ENCODE assay signal across 36 cellular contexts in genomic region chr2:60771508-60771907, GRCh38. TPM values are rescaled to one million over a fixed set of nuclear protein-coding genes. Genes with fewer than 3 reads are reported as not detected.
DNase-seq lines count a peak whose midpoint lies in the region; ATAC-seq, FAIRE-seq and TF ChIP-seq lines count a peak whose summit lies in the region.
"Had no signal": no experiment of that assay in that cellular context is flagged by ENCODE, and none has a peak within 500 bp of the region (broad histone marks: within the 10 kb centered on the region; RNA-seq: fewer than 3 reads in every experiment).

No MANE protein-coding gene starts in this region.

- H3K27ac Mint-ChIP-seq in naive thymus-derived CD8-positive, alpha-beta T cell = peak overlapping the region in 1 of 10 donors; percentile 78
- H3K27ac Mint-ChIP-seq: B cell; CD14-positive monocyte; CD4-positive, alpha-beta T cell; CD8-positive, alpha-beta T cell had no signal

- no peaks in the 10 kb centered on the region for H4K20me1 ChIP-seq in HepG2 (ENCODE audit: insufficient read depth, low read length)
- H4K20me1 ChIP-seq in K562 (replicated peaks; ENCODE audit: control insufficient read depth, insufficient read depth, low read length) = no peaks in the 10 kb centered on the region

- TF ChIP-seq CTCF in HepG2 (CRISPR knock-in tag; IDR thresholded peaks at IDR 0.05) (no peak), right lobe of liver (IDR thresholded peaks at IDR 0.05) (no peak), A549 (IDR thresholded peaks at IDR 0.05) (no peak), K562 (IDR thresholded peaks at IDR 0.05 in 2 of 3, conservative IDR thresholded peaks at IDR 0.05 in 1 of 3; ENCODE audit: insufficient read depth in 2 of 3, low read depth in 1 of 3, low read length in 3 of 3) (no peak), omental fat pad (IDR thresholded peaks at IDR 0.05) (no peak)

- H2AFZ ChIP-seq in HepG2 (ENCODE audit: low read length) (no peak overlapping the region), K562 (ENCODE audit: low read depth, low read length) (no peak overlapping the region)

- H3K4me1 ChIP-seq in HepG2 (ENCODE audit: insufficient read depth, low read length) (no peaks in the 10 kb centered on the region), right lobe of liver (no peaks in the 10 kb centered on the region), A549 (no peaks in the 10 kb centered on the region), K562 (replicated peaks in 1 of 2; ENCODE audit: control insufficient read depth in 2 of 2, insufficient read depth in 2 of 2, low read length in 2 of 2) (no peaks in the 10 kb centered on the region)
- H3K4me1 ChIP-seq: BE2C; BLaER1 treated with 17β-estradiol and CSF1 and Interleukin-3, amounts not matched to agents 10 nM and 100 nM; Caco-2 had no signal

- intact Hi-C loops in HepG2 (cut with micrococcal nuclease; ENCODE audit: unreplicated experiment) = no loop called here
- intact Hi-C loops in right lobe of liver (cut with DNase I) = no loop called here
- intact Hi-C loops in K562 (cut with micrococcal nuclease) = no loop called here

- no peak for TF ChIP-seq EP300 in HepG2 (IDR thresholded peaks at IDR 0.05; ENCODE audit: low read depth in 2 of 2, low read length in 2 of 2)
- no peak for TF ChIP-seq EP300 in HepG2 (CRISPR knock-in tag; IDR thresholded peaks at IDR 0.05; ENCODE audit: borderline replicate concordance)
- TF ChIP-seq EP300 in A549 (IDR thresholded peaks at IDR 0.05) = no peak
- no peak for TF ChIP-seq EP300 in K562 (IDR thresholded peaks at IDR 0.05; ENCODE audit: low read length)

- H3K4me3 ChIP-seq in HepG2 (replicated peaks in 1 of 3; ENCODE audit: insufficient read depth in 1 of 3, low read depth in 2 of 3, low read length in 3 of 3) = no peak overlapping the region
- no peak overlapping the region for H3K4me3 ChIP-seq in right lobe of liver
- H3K4me3 ChIP-seq in A549 = no peak overlapping the region
- H3K4me3 ChIP-seq in K562 = no peak overlapping the region
- H3K4me3 ChIP-seq: BLaER1; BLaER1 treated with 17β-estradiol and CSF1 and Interleukin-3, amounts not matched to agents 10 nM and 100 nM had no signal

- H3K4me2 ChIP-seq in HepG2 (ENCODE audit: low read depth, low read length) (no peak overlapping the region), A549 (no peak overlapping the region), K562 (ENCODE audit: insufficient read depth, low read length) (no peak overlapping the region)
- H3K4me2 ChIP-seq: BLaER1; BLaER1 treated with 17β-estradiol and CSF1 and Interleukin-3, amounts not matched to agents 10 nM and 100 nM had no signal

- H3K27me3 ChIP-seq in HepG2 (ENCODE audit: control insufficient read depth in 1 of 2, insufficient read depth in 2 of 2, low read length in 2 of 2) = no peaks in the 10 kb centered on the region
- no peaks in the 10 kb centered on the region for H3K27me3 ChIP-seq in right lobe of liver
- H3K27me3 ChIP-seq in K562 (ENCODE audit: control insufficient read depth in 2 of 2, insufficient read depth in 2 of 2, low read length in 2 of 2) = no peaks in the 10 kb centered on the region
- H3K27me3 ChIP-seq: BE2C; BLaER1; BLaER1 treated with 17β-estradiol and CSF1 and Interleukin-3, amounts not matched to agents 10 nM and 100 nM had no signal

- in situ Hi-C loops in HepG2 (cut with HindIII; ENCODE audit: extremely low pct_ligation_motif_present, low pct_unique_long_range_greater_than_20kb) = no loop called here
- in situ Hi-C loops in K562 (cut with MboI) = no loop called here

- H3K9ac ChIP-seq in HepG2 (ENCODE audit: insufficient read depth, low read depth, low read length) (no peak overlapping the region), K562 (ENCODE audit: insufficient read depth in 1 of 2, low read depth in 2 of 2, low read length in 2 of 2) (no peak overlapping the region)
- H3K9ac ChIP-seq: BLaER1; BLaER1 treated with 17β-estradiol and CSF1 and Interleukin-3, amounts not matched to agents 10 nM and 100 nM had no signal

- H3K9me3 Mint-ChIP-seq in naive thymus-derived CD8-positive, alpha-beta T cell = no peaks in the 10 kb centered on the region
- H3K9me3 Mint-ChIP-seq: CD14-positive monocyte; CD4-positive, alpha-beta memory T cell; CD4-positive, alpha-beta T cell; CD8-positive, alpha-beta memory T cell; CD8-positive, alpha-beta T cell had no signal

- H3K4me3 Mint-ChIP-seq in naive thymus-derived CD8-positive, alpha-beta T cell = no peak overlapping the region
- H3K4me3 Mint-ChIP-seq: B cell; CD14-positive monocyte; CD4-positive, alpha-beta memory T cell; CD4-positive, alpha-beta T cell; CD4-positive, CD25-positive, alpha-beta regulatory T cell; CD8-positive, alpha-beta memory T cell; CD8-positive, alpha-beta T cell had no signal

- H3K36me3 ChIP-seq in HepG2 (replicated peaks in 1 of 2; ENCODE audit: control insufficient read depth in 1 of 2, insufficient read depth in 2 of 2, low read length in 2 of 2) (peaks cover 16 to 86% of the 10 kb centered on the region in 2 experiments), right lobe of liver (peaks cover 0 to 62% (median 0%) of the 10 kb centered on the region in 4 donors), K562 (ENCODE audit: control insufficient read depth, insufficient read depth, low read length) (peaks cover 91% of the 10 kb centered on the region)
- H3K36me3 ChIP-seq: BE2C had no signal

- CTCF ChIA-PET in HepG2 (lab: Yijun Ruan, JAX; ENCODE audit: low intra/inter-chr PET ratio, low total read pairs) = no interaction called here
- CTCF ChIA-PET in A549 (lab: Yijun Ruan, JAX) = interaction anchor here (0.7 to 1.1 kb wide), 3 partner anchors 64 to 1084 kb away, joined by 3 to 4 read pairs (median 3); no protein-coding TSS in a partner anchor
- CTCF ChIA-PET in K562 (lab: Yijun Ruan, JAX; ENCODE audit: low intra/inter-chr PET ratio) = no interaction called here

- peaks cover 8 to 22% (median 12%) of the 10 kb centered on the region in 4 donors for H3K4me1 Mint-ChIP-seq in naive thymus-derived CD8-positive, alpha-beta T cell
- H3K4me1 Mint-ChIP-seq: CD14-positive monocyte had no signal

- FAIRE-seq in HepG2 (lab: Jason Lieb, UNC) = no peak
- FAIRE-seq in A549 (lab: Jason Lieb, UNC) = no peak
- FAIRE-seq in G401.6 (lab: Jason Lieb, UNC) = peak; percentile 50
- FAIRE-seq in K562 (lab: Jason Lieb, UNC) = no peak
- FAIRE-seq: A204.1, D721Med had no signal

- no peak for DNase-seq in HepG2 (ENCODE audit: low spot score)
- no peak for DNase-seq in right lobe of liver
- DNase-seq in A549 (ENCODE audit: low read depth in 1 of 2, low spot score in 1 of 2) = no peak
- no peak for DNase-seq in K562 (ENCODE audit: extremely low read depth in 1 of 4, low spot score in 3 of 4)
- no peak for DNase-seq in omental fat pad (ENCODE audit: low spot score)
- no peak for DNase-seq in naive thymus-derived CD8-positive, alpha-beta T cell
- DNase-seq: 8988T; ACHN; AML-193; BE2C; C1 segment of cervical spinal cord; Caco-2; Calu3; CD4-positive, alpha-beta memory T cell; CD4-positive, alpha-beta T cell; CD4-positive, CD25-positive, alpha-beta regulatory T cell; CD8-positive, alpha-beta memory T cell; CD8-positive, alpha-beta T cell; COR-L47; DMS 273 treated with DMSO at 0.1 percent for 48 hours; DMS153; DMS53; DMS79; DMS79 treated with DMSO at 0.1 percent for 48 hours; DND-41; EL had no signal

- ATAC-seq in HepG2 (no peak), right lobe of liver (no peak), A549 (no peak), K562 (no peak), omental fat pad (ENCODE audit: low FRiP score) (no peak), HG02938 (IDR thresholded peaks at IDR 0.05; ENCODE audit: unreplicated experiment) (no peak)
- ATAC-seq in naive thymus-derived CD8-positive, alpha-beta T cell = no peak
- ATAC-seq: CD8-positive, alpha-beta T cell had no signal

- H3K9me1 ChIP-seq in K562 (ENCODE audit: control insufficient read depth, insufficient read depth, low read length) = no peaks in the 10 kb centered on the region

- H3K27ac ChIP-seq in HepG2 (ENCODE audit: extremely low read length, insufficient read depth, low read length) = no peak overlapping the region
- H3K27ac ChIP-seq in right lobe of liver = no peak overlapping the region
- no peak overlapping the region for H3K27ac ChIP-seq in A549
- H3K27ac ChIP-seq in K562 (ENCODE audit: extremely low read depth, low read depth, low read length) = no peak overlapping the region
- H3K27ac ChIP-seq: 22Rv1; BLaER1; BLaER1 treated with 17β-estradiol and CSF1 and Interleukin-3, amounts not matched to agents 10 nM and 100 nM; C4-2B had no signal

- no peaks in the 10 kb centered on the region for H3K9me3 ChIP-seq in HepG2 (ENCODE audit: low read length)
- H3K9me3 ChIP-seq in right lobe of liver = no peaks in the 10 kb centered on the region
- no peaks in the 10 kb centered on the region for H3K9me3 ChIP-seq in A549
- no peaks in the 10 kb centered on the region for H3K9me3 ChIP-seq in K562 (replicated peaks; ENCODE audit: control insufficient read depth, insufficient read depth, low read depth, low read length)
- H3K9me3 ChIP-seq: BE2C; BLaER1; BLaER1 treated with 17β-estradiol and CSF1 and Interleukin-3, amounts not matched to agents 10 nM and 100 nM; Caco-2 had no signal

- WGBS in HepG2 (ENCODE audit: low lambda C conversion rate) = 97% methylated on average over 3 of the region's 3 CpGs
- WGBS in right lobe of liver (ENCODE audit: insufficient coverage, low coverage, low lambda C conversion rate, missing lambda C conversion rate) = 96% methylated on average over 3 of the region's 3 CpGs
- WGBS in A549 (ENCODE audit: missing lambda C conversion rate) = 93% methylated on average over 3 of the region's 3 CpGs
- 96% methylated on average over 3 of the region's 3 CpGs for WGBS in K562 (ENCODE audit: insufficient coverage, low coverage, missing lambda C conversion rate)

- H3K27me3 Mint-ChIP-seq in naive thymus-derived CD8-positive, alpha-beta T cell = no peaks in the 10 kb centered on the region
- H3K27me3 Mint-ChIP-seq: B cell; CD4-positive, alpha-beta memory T cell; CD4-positive, alpha-beta T cell; CD4-positive, CD25-positive, alpha-beta regulatory T cell; CD8-positive, alpha-beta memory T cell had no signal

- TF ChIP-seq RAD21 in HepG2 (CRISPR knock-in tag; IDR thresholded peaks at IDR 0.05) (no peak), A549 (conservative IDR thresholded peaks at IDR 0.05 in 1 of 2, IDR thresholded peaks at IDR 0.05 in 1 of 2) (no peak), K562 (CRISPR knock-in tag; conservative IDR thresholded peaks at IDR 0.05 in 1 of 2, IDR thresholded peaks at IDR 0.05 in 1 of 2) (no peak)

- no peak for TF ChIP-seq POLR2A in HepG2 (IDR thresholded peaks at IDR 0.05; ENCODE audit: insufficient read depth in 1 of 2, low read depth in 2 of 2, low read length in 2 of 2)
- TF ChIP-seq POLR2A in right lobe of liver (IDR thresholded peaks at IDR 0.05) = no peak
- TF ChIP-seq POLR2A in A549 (IDR thresholded peaks at IDR 0.05; ENCODE audit: low read length) = no peak
- no peak for TF ChIP-seq POLR2A in K562 (conservative IDR thresholded peaks at IDR 0.05)

- POLR2A ChIA-PET in HepG2 (lab: Yijun Ruan, JAX) = interaction anchor here (1.5 kb wide), 1 partner anchor 15 kb away, joined by 5 read pairs; the partner anchor contains the start of gene PAPOLG
- POLR2A ChIA-PET in A549 (lab: Yijun Ruan, JAX) = no interaction called here
- POLR2A ChIA-PET in K562 (lab: Yijun Ruan, JAX) = interaction anchor here (0.6 to 0.8 kb wide), 2 partner anchors 16 to 78 kb away, joined by 3 read pairs; no protein-coding TSS in a partner anchor
- POLR2A ChIA-PET in naive thymus-derived CD8-positive, alpha-beta T cell (lab: Charles Lee) = interaction anchor here (0.7 kb wide), 1 partner anchor 138 kb away, joined by 5 read pairs; no protein-coding TSS in a partner anchor

- H3K36me3 Mint-ChIP-seq in naive thymus-derived CD8-positive, alpha-beta T cell = peaks cover 0 to 91% (median 37%) of the 10 kb centered on the region in 3 donors

- BruUV-seq in HepG2 (replicated peaks; lab: Mats Ljungman, UMichigan) (no TSS peak), K562 (replicated peaks; lab: Mats Ljungman, UMichigan) (no TSS peak)

- H3K79me2 ChIP-seq in HepG2 (ENCODE audit: insufficient read depth, low read length) (no peaks in the 10 kb centered on the region), K562 (ENCODE audit: control insufficient read depth, insufficient read depth, low read length) (no peaks in the 10 kb centered on the region)

RNA-seq across cellular contexts. Expression of gene PAPOLG, which starts 15.4 kb away (rescaled TPM):
- total RNA-seq in HepG2 (2016; rRNA removed; fragmentation: Illumina TruSeq; extraction: Trizol) (10.4 and 16.2 TPM in 2 replicates), right lobe of liver (1 to 10 TPM; 3.6 to 5.9 (median 4.2) TPM), K562 (2014; rRNA removed) (8.0 and 9.9 TPM in 2 replicates), K562 (2014; rRNA removed; fragmentation: Illumina TruSeq; extraction: Trizol) (16.3 and 17.8 TPM in 2 replicates), K562 (2015; rRNA removed; fragmentation: Illumina TruSeq; extraction: Trizol) (13.8 and 15.0 TPM in 2 replicates), K562 (2021) (10.0 and 11.1 TPM in 2 replicates), omental fat pad (10 to 100 TPM; 12.3 to 19.2 (median 14.9) TPM)
- total RNA-seq in HepG2 (2016; cell fraction: cytosol; rRNA removed; fragmentation: Illumina TruSeq; extraction: Trizol; ENCODE audit: low read depth) = 2.5 and 2.7 TPM in 2 replicates
- 10.8 and 14.7 TPM in 2 replicates for total RNA-seq in HepG2 (2016; cell fraction: insoluble cytoplasmic fraction; rRNA removed; fragmentation: Illumina TruSeq; extraction: Trizol)
- total RNA-seq in HepG2 (2016; cell fraction: membrane; rRNA removed; fragmentation: Illumina TruSeq; extraction: Trizol) = 4.9 TPM in 2 replicates
- 13.6 and 13.8 TPM in 2 replicates for total RNA-seq in HepG2 (2016; cell fraction: nucleus; rRNA removed; fragmentation: Illumina TruSeq; extraction: Trizol)
- polyA plus RNA-seq in HepG2 (2011; rRNA removed) (7.7 and 10.1 TPM in 2 replicates), A549 (2011; rRNA removed) (20.9 and 21.8 TPM in 2 replicates), A549 (2017; fragmentation: RNase III; extraction: RNeasy Plus Mini Kit Qiagen cat#74134 plus additional on column Dnase treatment) (7.3 to 7.8 TPM (median 7.7 TPM) in 3 replicates), K562 (2011; rRNA removed) (14.3 and 15.2 TPM in 2 replicates), K562 (2014; fragmentation: Illumina TruSeq; extraction: Trizol) (9.7 and 11.7 TPM in 2 replicates), K562 (2014; fragmentation: Nextera tagmentation; extraction: Ambion mirVana) (1 to 10 TPM; 3.9 to 8.9 TPM), K562 (2014; rRNA removed) (4.8 and 8.4 TPM in 2 replicates)
- 2.3 and 4.8 TPM in 2 replicates for polyA plus RNA-seq in HepG2 (2011; cell fraction: cytosol; rRNA removed)
- 6.5 and 6.9 TPM in 2 replicates for polyA plus RNA-seq in HepG2 (2011; cell fraction: nucleus; rRNA removed)
- 5.9 and 7.1 TPM in 2 replicates for polyA plus RNA-seq in HepG2 (2012)
- 0.52 TPM in 2 replicates for polyA plus RNA-seq in HepG2 (2016; cell fraction: cytosol; fragmentation: Illumina TruSeq; extraction: Trizol; ENCODE audit: low read depth)
- polyA plus RNA-seq in HepG2 (2016; cell fraction: insoluble cytoplasmic fraction; fragmentation: Illumina TruSeq; extraction: Trizol; ENCODE audit: low read depth) = 9.5 and 10.5 TPM in 2 replicates
- 1.5 and 2.2 TPM in 2 replicates for polyA plus RNA-seq in HepG2 (2016; cell fraction: membrane; fragmentation: Illumina TruSeq; extraction: Trizol; ENCODE audit: low read depth)
- polyA plus RNA-seq in HepG2 (2016; cell fraction: nucleus; fragmentation: Illumina TruSeq; extraction: Trizol; ENCODE audit: insufficient read depth, low read depth) = 16.8 and 17.3 TPM in 2 replicates
- 6.3 and 11.0 TPM in 2 replicates for polyA minus RNA-seq in HepG2 (2011; rRNA and poly(A)+ RNA removed; ENCODE audit: low replicate concordance)
- polyA minus RNA-seq in HepG2 (2011; cell fraction: cytosol; rRNA and poly(A)+ RNA removed) = 9.7 and 11.3 TPM in 2 replicates
- 27.6 and 30.2 TPM in 2 replicates for polyA minus RNA-seq in HepG2 (2011; cell fraction: nucleus; rRNA and poly(A)+ RNA removed)
- polyA plus RNA-seq in A549 (2012; cell fraction: cytosol; rRNA removed) = 2.8 and 3.0 TPM in 2 replicates
- 2.0 and 4.2 TPM in 2 replicates for polyA plus RNA-seq in A549 (2012; cell fraction: nucleus; rRNA removed)
- polyA minus RNA-seq in A549 (2011; rRNA and poly(A)+ RNA removed) = 15.8 and 16.6 TPM in 2 replicates
- 15.0 and 40.0 TPM in 2 replicates for total RNA-seq in K562 (2011; cell fraction: chromatin; rRNA removed; ENCODE audit: low replicate concordance)
- total RNA-seq in K562 (2011; cell fraction: nucleolus; rRNA removed) = 7.8 and 10.0 TPM in 2 replicates
- 15.8 and 22.9 TPM in 2 replicates for total RNA-seq in K562 (2011; cell fraction: nucleoplasm; rRNA removed)
- 4.6 and 5.1 TPM in 2 replicates for polyA plus RNA-seq in K562 (2011; cell fraction: cytosol; rRNA removed)
- polyA plus RNA-seq in K562 (2011; cell fraction: nucleus; rRNA removed) = 10.4 and 13.0 TPM in 2 replicates
- polyA plus RNA-seq in K562 (2012) = 6.1 and 6.8 TPM in 2 replicates
- polyA minus RNA-seq in K562 (2011; rRNA and poly(A)+ RNA removed) = 37.0 and 38.7 TPM in 2 replicates
- polyA minus RNA-seq in K562 (2011; cell fraction: cytosol; rRNA and poly(A)+ RNA removed) = 12.1 and 21.5 TPM in 2 replicates
- polyA minus RNA-seq in K562 (2011; cell fraction: nucleus; rRNA and poly(A)+ RNA removed) = 8.6 and 13.9 TPM in 2 replicates
- total RNA-seq in naive thymus-derived CD8-positive, alpha-beta T cell = 10 to 100 TPM; 37.7 to 40.6 TPM
- polyA plus RNA-seq in naive thymus-derived CD8-positive, alpha-beta T cell = 10 to 100 TPM; 10.1 to 15.4 (median 11.5) TPM

Comparison
In these comparisons a context has a peak if more than half of its experiments do, and no peak if none do; other contexts are left out.
1. Of the 241 proteins assayed by ChIP-seq in both HepG2 and K562: peak only in HepG2: MAFF and MAFK; only in K562: none; in both: none; in neither: 239.